In genomic region chr11:131911388-131912032, GRCh38 we compare ENCODE assay signal across 8 cellular contexts.
DNase-seq lines count a peak whose midpoint lies in the region; ATAC-seq and TF ChIP-seq lines count a peak whose summit lies in the region.
"Not testable (repeated sequence)": the region's sequence is repeated elsewhere in the genome, so short reads cannot be mapped to it uniquely, and the experiment has no call there.

No MANE protein-coding gene starts in this region.

- H3K4me3 Mint-ChIP-seq in mesothelial cell of epicardium, result peak overlapping the region; percentile 70

- intact Hi-C loops in dorsolateral prefrontal cortex (cut with DNase I) (loop anchor here (2.0 to 5.0 kb wide), 5 partner anchors 45 to 219 kb away; no protein-coding TSS in a partner anchor), heart right ventricle (cut with DNase I) (loop anchor here in 2 of 10 donors (5.0 kb wide), 2 partner anchors 164 to 201 kb away; no protein-coding TSS in a partner anchor)

- H3K27me3 Mint-ChIP-seq in mesothelial cell of epicardium (ENCODE audit: low read depth), result peaks cover 92% of the 10 kb centered on the region

- H3K79me2 ChIP-seq in smooth muscle cell (ENCODE audit: low read depth), result peaks cover 20% of the 10 kb centered on the region

- H4K20me1 ChIP-seq in smooth muscle cell (ENCODE audit: low read depth), result not testable (repeated sequence)

- H3K36me3 ChIP-seq in heart right ventricle; smooth muscle cell (ENCODE audit: low read depth): not testable (repeated sequence)

- peak overlapping the region; percentile 94 for H3K4me2 ChIP-seq in smooth muscle cell

- not testable (repeated sequence) for H3K4me1 Mint-ChIP-seq in mesothelial cell of epicardium

- peak overlapping the region in 53 of 59 donors; percentile 9 to 91 (median 74) for H3K27ac ChIP-seq in dorsolateral prefrontal cortex
- peak overlapping the region in 2 of 10 donors; percentile 39 to 75 for H3K27ac ChIP-seq in heart right ventricle
- H3K27ac ChIP-seq in smooth muscle cell (ENCODE audit: low read depth), result peak overlapping the region; percentile 39

- peak overlapping the region; percentile 75 for H3K9ac ChIP-seq in smooth muscle cell (ENCODE audit: low read depth)

- 16% methylated on average over 33 to 34 of the region's 36 CpGs for WGBS in heart right ventricle, 2 donors
- WGBS in smooth muscle cell (ENCODE audit: low lambda C conversion rate), result 17% methylated on average over 35 of the region's 36 CpGs

- not testable (repeated sequence) for H3K9me3 Mint-ChIP-seq in mesothelial cell of epicardium

- H3K9me3 ChIP-seq in heart right ventricle; smooth muscle cell (replicated peaks; ENCODE audit: low read depth): not testable (repeated sequence)

- H3K4me3 ChIP-seq in AG10803 (ENCODE audit: low read length) (peak overlapping the region; percentile 84), dorsolateral prefrontal cortex (peak overlapping the region; percentile 37 to 78 (median 62)), heart right ventricle (peak overlapping the region in 9 of 10 donors; percentile 31 to 53 (median 51)), smooth muscle cell (peak overlapping the region; percentile 58)
- H3K4me3 ChIP-seq in LNCaP clone FGC (ENCODE audit: low read depth, low read length), result not testable (repeated sequence)

- TF ChIP-seq CTCF in AG10803 (conservative IDR thresholded peaks at IDR 0.05; ENCODE audit: low read length) (peak; percentile 47), LNCaP clone FGC (IDR thresholded peaks at IDR 0.05; ENCODE audit: control insufficient read depth, extremely low read depth, insufficient read depth) (peak; percentile 37), dorsolateral prefrontal cortex (IDR thresholded peaks at IDR 0.05 in 54 of 56, conservative IDR thresholded peaks at IDR 0.05 in 2 of 56; ENCODE audit: low read depth in 1 of 56, partially characterized antibody in 56 of 56) (peak in 55 of 56 donors; percentile 16 to 66 (median 50)), heart right ventricle (IDR thresholded peaks at IDR 0.05) (peak in 6 of 9 donors; percentile 26 to 39 (median 32)), mesothelial cell of epicardium (IDR thresholded peaks at IDR 0.05; ENCODE audit: unreplicated experiment) (peak; percentile 41), smooth muscle cell (IDR thresholded peaks at IDR 0.05; ENCODE audit: borderline replicate concordance, insufficient read depth, poor library complexity, severe bottlenecking) (peak; percentile 54)

- H3K36me3 Mint-ChIP-seq in mesothelial cell of epicardium, result not testable (repeated sequence)

- H3K27ac Mint-ChIP-seq in mesothelial cell of epicardium, result not testable (repeated sequence)

- ATAC-seq in GM18909 (IDR thresholded peaks at IDR 0.05; ENCODE audit: poor library complexity, unreplicated experiment), result peak; percentile 66
- peak; percentile 89 for ATAC-seq in SK-N-SH treated with all-trans-retinoic acid at 6 μM for 48 hours
- peak in 6 of 8 donors; percentile 34 to 64 (median 55) for ATAC-seq in heart right ventricle

- not testable (repeated sequence) for DNase-seq in AG10803 (ENCODE audit: low read depth); LNCaP clone FGC (ENCODE audit: low read depth); heart right ventricle; mesothelial cell of epicardium (ENCODE audit: low spot score in 2 of 2, unreplicated experiment in 2 of 2); smooth muscle cell (lab: John Stamatoyannopoulos, UW; ENCODE audit: unreplicated experiment)
- DNase-seq in dorsolateral prefrontal cortex, result peak in 1 of 10 donors; percentile 62

- H2AFZ ChIP-seq in smooth muscle cell (ENCODE audit: low read depth), result peak overlapping the region; percentile 79

- not testable (repeated sequence) for H3K4me1 ChIP-seq in heart right ventricle
- peaks cover 29% of the 10 kb centered on the region for H3K4me1 ChIP-seq in smooth muscle cell (ENCODE audit: low read depth)

- peaks cover 10% of the 10 kb centered on the region for H3F3A ChIP-seq in smooth muscle cell (ENCODE audit: low read depth)

- H3K27me3 ChIP-seq in dorsolateral prefrontal cortex, result peaks cover 0 to 16% (median 0%) of the 10 kb centered on the region in 45 donors
- H3K27me3 ChIP-seq in heart right ventricle, result peaks cover 0 to 80% (median 64%) of the 10 kb centered on the region in 7 donors
- H3K27me3 ChIP-seq in smooth muscle cell (ENCODE audit: low read depth), result peaks cover 63% of the 10 kb centered on the region
